9 cellular contexts compared by ENCODE assay signal in genomic region chr5:150783422-150783928, GRCh38. TPM values are rescaled to one million over a fixed set of nuclear protein-coding genes. Genes with fewer than 3 reads are reported as not detected.
DNase-seq lines count a peak whose midpoint lies in the region; ATAC-seq and TF ChIP-seq lines count a peak whose summit lies in the region.
"Had no signal": no experiment of that assay in that cellular context is flagged by ENCODE, and none has a peak within 500 bp of the region (broad histone marks: within the 10 kb centered on the region; RNA-seq: fewer than 3 reads in every experiment).

No MANE protein-coding gene starts in this region.

- peak overlapping the region; percentile 93 for H3K4me2 ChIP-seq in osteoblast (ENCODE audit: insufficient read depth, low read length)
- H3K4me2 ChIP-seq: A549 had no signal

- no peak overlapping the region for H2AFZ ChIP-seq in osteoblast (ENCODE audit: low read length)

- H3K27ac ChIP-seq in esophagus (ENCODE audit: low read depth in 2 of 2, low read length in 1 of 2) (peak overlapping the region; percentile 95 to 96), osteoblast (ENCODE audit: low read depth, low read length) (peak overlapping the region; percentile 87), urinary bladder (ENCODE audit: low read depth) (peak overlapping the region; percentile 80)
- H3K27ac ChIP-seq: A549 had no signal

- H3K9me3 ChIP-seq in esophagus (ENCODE audit: control insufficient read depth in 2 of 2, insufficient read depth in 1 of 2, low read depth in 1 of 2, low read length in 1 of 2) (no peaks in the 10 kb centered on the region), osteoblast (ENCODE audit: low read depth, low read length) (no peaks in the 10 kb centered on the region)

- 1 to 3% methylated on average over 7 of the region's 7 CpGs for WGBS in esophagus, 2 donors
- WGBS in urinary bladder = 3% methylated on average over 7 of the region's 7 CpGs

- peaks cover 82% of the 10 kb centered on the region for H3K79me2 ChIP-seq in osteoblast (ENCODE audit: insufficient read depth, low read length)

- no peaks in the 10 kb centered on the region for H4K20me1 ChIP-seq in osteoblast (ENCODE audit: insufficient read depth, low read length)

- ATAC-seq in HG02943 (IDR thresholded peaks at IDR 0.05; ENCODE audit: low read depth, unreplicated experiment) = peak; percentile 40
- ATAC-seq: A549 had no signal

- TF ChIP-seq CTCF in osteoblast (IDR thresholded peaks at IDR 0.05; ENCODE audit: extremely low read depth, low read depth, low read length) = no peak

- H3K4me1 ChIP-seq in esophagus (ENCODE audit: control insufficient read depth in 2 of 2, insufficient read depth in 2 of 2, low read length in 1 of 2) (peaks cover 8 to 21% of the 10 kb centered on the region in 2 donors), osteoblast (ENCODE audit: insufficient read depth, low read length) (peaks cover 76% of the 10 kb centered on the region), urinary bladder (ENCODE audit: insufficient read depth) (no peaks in the 10 kb centered on the region)

- H3K27me3 ChIP-seq in esophagus (ENCODE audit: control insufficient read depth in 1 of 2, insufficient read depth in 2 of 2, low read length in 2 of 2) = no peaks in the 10 kb centered on the region
- no peaks in the 10 kb centered on the region for H3K27me3 ChIP-seq in osteoblast (ENCODE audit: insufficient read depth, low read length)

- H3K36me3 ChIP-seq in esophagus (ENCODE audit: control insufficient read depth in 2 of 2, insufficient read depth in 2 of 2, low read length in 1 of 2) (no peaks in the 10 kb centered on the region), osteoblast (ENCODE audit: insufficient read depth, low read length) (peaks cover 11% of the 10 kb centered on the region), urinary bladder (ENCODE audit: insufficient read depth) (no peaks in the 10 kb centered on the region)

- H3K4me3 ChIP-seq in esophagus (ENCODE audit: low read depth in 1 of 2, low read length in 2 of 2) (no peak overlapping the region), osteoblast (ENCODE audit: insufficient read depth, low read length) (peak overlapping the region; percentile 0), urinary bladder (ENCODE audit: low read depth, low read length) (no peak overlapping the region)
- H3K4me3 ChIP-seq: A549 had no signal

- peak; percentile 28 for DNase-seq in DMS153 (lab: John Stamatoyannopoulos, UW)
- no peak for DNase-seq in DMS153 treated with DMSO at 0.1 percent for 48 hours (lab: John Stamatoyannopoulos, UW; ENCODE audit: unreplicated experiment)
- DNase-seq in NCI-H526 treated with DMSO at 0.1 percent for 48 hours (lab: John Stamatoyannopoulos, UW) = peak; percentile 60
- DNase-seq in activated CD8-positive, alpha-beta memory T cell treated with anti-CD3 and anti-CD28 coated beads, Interleukin-2, amount 50 U/mL, for 1 hour (ENCODE audit: extremely low read depth) = peak; percentile 35
- no peak for DNase-seq in osteoblast (ENCODE audit: insufficient read length, low spot score, missing footprints)

RNA-seq across cellular contexts. Expression of gene SMIM3, which starts 4.9 kb away (rescaled TPM):
- polyA plus RNA-seq in esophagus = 1 to 10 TPM; 4.5 to 9.6 TPM
- total RNA-seq in osteoblast = 46.3 and 51.9 TPM in 2 replicates
- total RNA-seq in urinary bladder = 10.2 TPM
- polyA plus RNA-seq in urinary bladder = 37.1 TPM

RNA-seq across cellular contexts. Expression of gene DCTN4, which starts 24.7 kb away (rescaled TPM):
- polyA plus RNA-seq in esophagus (10 to 100 TPM; 15.5 to 15.7 TPM), urinary bladder (29.4 TPM)
- total RNA-seq in osteoblast (66.2 and 68.1 TPM in 2 replicates), urinary bladder (95.5 TPM)

Comparison
In these comparisons a context has a peak if more than half of its experiments do, and no peak if none do; other contexts are left out.
1. DNase-seq: peak in DMS153 (single experiment), NCI-H526 treated with DMSO at 0.1 percent for 48 hours (single experiment) and activated CD8-positive, alpha-beta memory T cell treated with anti-CD3 and anti-CD28 coated beads, Interleukin-2, amount 50 U/mL, for 1 hour (single experiment); none in DMS153 treated with DMSO at 0.1 percent for 48 hours (single experiment) and osteoblast (single experiment).
2. Peak in every context shown above with its lines, with median percentiles within 50 percentile points of each other: H3K27ac ChIP-seq.